Comparison of ENCODE assay signal across 26 cellular contexts in genomic region chr17:18102640-18103039, GRCh38. TPM values are rescaled to one million over a fixed set of nuclear protein-coding genes. Genes with fewer than 3 reads are reported as not detected.
DNase-seq lines count a peak whose midpoint lies in the region; ATAC-seq and TF ChIP-seq lines count a peak whose summit lies in the region.
"Had no signal": no experiment of that assay in that cellular context is flagged by ENCODE, and none has a peak within 500 bp of the region (broad histone marks: within the 10 kb centered on the region; RNA-seq: fewer than 3 reads in every experiment).

No MANE protein-coding gene starts in this region.

- no peak overlapping the region for H3K4me3 ChIP-seq in BLaER1
- H3K4me3 ChIP-seq in Karpas-422 (ENCODE audit: low read length), result no peak overlapping the region
- no peak overlapping the region for H3K4me3 ChIP-seq in mesenchymal stem cell (ENCODE audit: insufficient read depth in 1 of 2, low read depth in 1 of 2, low read length in 2 of 2)
- H3K4me3 ChIP-seq: breast epithelium, coronary artery, PC-9, right atrium auricular region, upper lobe of right lung had no signal

- ATAC-seq in GM19351 (IDR thresholded peaks at IDR 0.05; ENCODE audit: unreplicated experiment), result no peak
- ATAC-seq: activated T-cell treated with anti-CD3 and anti-CD28 coated beads, Interleukin-2, amount 50 U/mL, for 72 hours; natural killer cell treated with Interleukin-12 subunit alpha and Interleukin-12 subunit beta and Interleukin-15 and Interleukin-18, amount 100 ng/mL, for 72 hours; upper lobe of right lung had no signal

- no peak overlapping the region for H2AK5ac ChIP-seq in mesenchymal stem cell (ENCODE audit: low read length, severe bottlenecking)

- H3K18ac ChIP-seq in mesenchymal stem cell (ENCODE audit: low read depth in 1 of 2, low read length in 2 of 2), result no peak overlapping the region

- no peaks in the 10 kb centered on the region for H3K79me2 ChIP-seq in Karpas-422 (ENCODE audit: low read length)

- DNase-seq in Karpas-422, result peak; percentile 54
- DNase-seq in SKM-1 (lab: John Stamatoyannopoulos, UW; ENCODE audit: unreplicated experiment), result peak; percentile 24
- DNase-seq in germinal center (ENCODE audit: low spot score), result peak; percentile 57
- no peak for DNase-seq in activated T-cell treated with anti-CD3 and anti-CD28 coated beads, Interleukin-2, amount 50 U/mL, for 1 hour
- no peak for DNase-seq in mesenchymal stem cell
- no peak for DNase-seq in HFFc6
- DNase-seq: activated CD4-positive, alpha-beta T cell treated with anti-CD3 and anti-CD28 coated beads for 1 hour; activated naive CD4-positive, alpha-beta T cell treated with anti-CD3 and anti-CD28 coated beads for 36 hours; activated T-cell treated with anti-CD3 and anti-CD28 coated beads, Interleukin-2, amount 50 U/mL, for 72 hours; amniotic stem cell; Calu3; EL; glutamatergic neuron; NCI-H1048; NCI-H2029; NCI-H226; NCI-H774; PC-9; upper lobe of right lung had no signal

- H3K9me3 Mint-ChIP-seq in HFFc6, result no peaks in the 10 kb centered on the region
- H3K9me3 Mint-ChIP-seq: activated naive CD4-positive, alpha-beta T cell treated with anti-CD3 and anti-CD28 coated beads for 36 hours; activated T-cell treated with anti-CD3 and anti-CD28 coated beads, Interleukin-2, amount 50 U/mL, for 72 hours; natural killer cell treated with Interleukin-12 subunit alpha and Interleukin-12 subunit beta and Interleukin-15 and Interleukin-18, amount 100 ng/mL, for 72 hours; T-helper 2 cell treated with Interferon-gamma antibody and Interleukin-4, amounts not matched to agents 5 μg/mL and 100 μg/mL, for 36 hours had no signal

- no peaks in the 10 kb centered on the region for H3K9me2 ChIP-seq in Karpas-422 (replicated peaks; ENCODE audit: insufficient read depth, low read length)

- H4K91ac ChIP-seq in mesenchymal stem cell (ENCODE audit: low read length), result no peak overlapping the region

- H3K14ac ChIP-seq in mesenchymal stem cell (ENCODE audit: low read length in 2 of 2), result no peak overlapping the region

- H4K20me1 ChIP-seq in BLaER1, result peaks cover 52% of the 10 kb centered on the region
- H4K20me1 ChIP-seq in Karpas-422 (ENCODE audit: insufficient read depth, low read depth, low read length), result 0 out of 2 replicates have a peak, but pooled peaks cover 3% of the 10 kb centered on the region

- peaks cover 72% of the 10 kb centered on the region for H3K36me3 ChIP-seq in BLaER1
- peaks cover 12% of the 10 kb centered on the region for H3K36me3 ChIP-seq in Karpas-422 (ENCODE audit: insufficient read depth, low read length)
- peaks cover 81 to 93% of the 10 kb centered on the region in 2 experiments for H3K36me3 ChIP-seq in mesenchymal stem cell (ENCODE audit: control insufficient read depth in 1 of 2, insufficient read depth in 2 of 2, low read depth in 1 of 2, low read length in 2 of 2)

- H3K27ac Mint-ChIP-seq in HFFc6, result no peak overlapping the region
- H3K27ac Mint-ChIP-seq: activated naive CD4-positive, alpha-beta T cell treated with anti-CD3 and anti-CD28 coated beads for 36 hours; activated T-cell treated with anti-CD3 and anti-CD28 coated beads, Interleukin-2, amount 50 U/mL, for 72 hours; natural killer cell treated with Interleukin-12 subunit alpha and Interleukin-12 subunit beta and Interleukin-15 and Interleukin-18, amount 100 ng/mL, for 72 hours; T-helper 2 cell treated with Interferon-gamma antibody and Interleukin-4, amounts not matched to agents 5 μg/mL and 100 μg/mL, for 36 hours had no signal

- no peaks in the 10 kb centered on the region; the same call in none of the 2 replicates for H3K27me3 Mint-ChIP-seq in HFFc6 (ENCODE audit: insufficient read depth)
- H3K27me3 Mint-ChIP-seq: natural killer cell treated with Interleukin-12 subunit alpha and Interleukin-12 subunit beta and Interleukin-15 and Interleukin-18, amount 100 ng/mL, for 72 hours had no signal

- no peaks in the 10 kb centered on the region for H3K4me1 Mint-ChIP-seq in HFFc6 (ENCODE audit: low read depth)

- no peak overlapping the region for H3K4ac ChIP-seq in mesenchymal stem cell (ENCODE audit: low read depth in 1 of 2, low read length in 2 of 2)

- peaks cover 16% of the 10 kb centered on the region for H3K79me1 ChIP-seq in mesenchymal stem cell (replicated peaks; ENCODE audit: low read length, poor library complexity, severe bottlenecking)

- no peak overlapping the region for H2BK15ac ChIP-seq in mesenchymal stem cell (ENCODE audit: low read depth, poor library complexity, severe bottlenecking)

- H2BK120ac ChIP-seq in mesenchymal stem cell (ENCODE audit: low read depth, low read length), result no peak overlapping the region

- no peak overlapping the region for H2BK5ac ChIP-seq in mesenchymal stem cell (ENCODE audit: low read depth, low read length, poor library complexity, severe bottlenecking)

- peak overlapping the region; percentile 86 for H3K4me2 ChIP-seq in BLaER1
- no peak overlapping the region for H3K4me2 ChIP-seq in Karpas-422 (ENCODE audit: low read depth, low read length, poor library complexity, severe bottlenecking)
- no peak overlapping the region for H3K4me2 ChIP-seq in mesenchymal stem cell (ENCODE audit: low read length, poor library complexity, severe bottlenecking)
- H3K4me2 ChIP-seq: PC-9 had no signal

- H3K9me3 ChIP-seq in BLaER1 (no peaks in the 10 kb centered on the region), Karpas-422 (ENCODE audit: low read length) (no peaks in the 10 kb centered on the region), mesenchymal stem cell (ENCODE audit: control insufficient read depth, low read length) (no peaks in the 10 kb centered on the region)
- H3K9me3 ChIP-seq: breast epithelium, right atrium auricular region, upper lobe of right lung had no signal

- H2AFZ ChIP-seq in Karpas-422 (ENCODE audit: low read length), result no peak overlapping the region
- H2AFZ ChIP-seq in mesenchymal stem cell (ENCODE audit: low read depth, low read length), result no peak overlapping the region
- H2AFZ ChIP-seq: PC-9 had no signal

- H3K27ac ChIP-seq in BLaER1 (peak overlapping the region; percentile 74), Karpas-422 (ENCODE audit: low read length) (no peak overlapping the region), mesenchymal stem cell (ENCODE audit: low read length, poor library complexity, severe bottlenecking) (no peak overlapping the region)
- H3K27ac ChIP-seq: breast epithelium, coronary artery, PC-9, right atrium auricular region, upper lobe of right lung had no signal

- H3K4me1 ChIP-seq in BLaER1 (peaks cover 64% of the 10 kb centered on the region), Karpas-422 (ENCODE audit: low read length) (no peaks in the 10 kb centered on the region), mesenchymal stem cell (ENCODE audit: control insufficient read depth, insufficient read depth, low read depth, low read length) (peaks cover 2% of the 10 kb centered on the region)
- H3K4me1 ChIP-seq: breast epithelium, right atrium auricular region, upper lobe of right lung had no signal

- TF ChIP-seq CTCF in HFFc6 (IDR thresholded peaks at IDR 0.05), result no peak

- H3K23ac ChIP-seq in mesenchymal stem cell (ENCODE audit: low read length in 2 of 2), result no peak overlapping the region

- H3K4me3 Mint-ChIP-seq in HFFc6, result no peak overlapping the region
- H3K4me3 Mint-ChIP-seq: activated naive CD4-positive, alpha-beta T cell treated with anti-CD3 and anti-CD28 coated beads for 36 hours; activated T-cell treated with anti-CD3 and anti-CD28 coated beads, Interleukin-2, amount 50 U/mL, for 72 hours; natural killer cell treated with Interleukin-12 subunit alpha and Interleukin-12 subunit beta and Interleukin-15 and Interleukin-18, amount 100 ng/mL, for 72 hours; T-helper 2 cell treated with Interferon-gamma antibody and Interleukin-4, amounts not matched to agents 5 μg/mL and 100 μg/mL, for 36 hours had no signal

- H2BK12ac ChIP-seq in mesenchymal stem cell (ENCODE audit: low read length in 2 of 2), result no peak overlapping the region

- no peak overlapping the region for H4K8ac ChIP-seq in mesenchymal stem cell (ENCODE audit: low read length)

- H3K27me3 ChIP-seq in BLaER1 (no peaks in the 10 kb centered on the region), Karpas-422 (ENCODE audit: low read length) (no peaks in the 10 kb centered on the region), mesenchymal stem cell (ENCODE audit: control insufficient read depth in 1 of 2, insufficient read depth in 1 of 2, low read length in 2 of 2) (no peaks in the 10 kb centered on the region)
- H3K27me3 ChIP-seq: breast epithelium, right atrium auricular region, upper lobe of right lung had no signal

- H3K9ac ChIP-seq in BLaER1 (peak overlapping the region; percentile 56), Karpas-422 (ENCODE audit: low read length) (no peak overlapping the region), mesenchymal stem cell (ENCODE audit: low read length) (no peak overlapping the region)

- H3K36me3 Mint-ChIP-seq in HFFc6 (ENCODE audit: low read depth), result no peaks in the 10 kb centered on the region; the same call in 1 of the 2 replicates
- H3K36me3 Mint-ChIP-seq: natural killer cell treated with Interleukin-12 subunit alpha and Interleukin-12 subunit beta and Interleukin-15 and Interleukin-18, amount 100 ng/mL, for 72 hours had no signal

- over 99% methylated on average over 3 of the region's 3 CpGs for WGBS in mesenchymal stem cell

RNA-seq across cellular contexts. Expression of gene MYO15A, which starts 5.9 kb away (rescaled TPM):
- 0.11 and 1.3 TPM in 2 replicates for total RNA-seq in Karpas-422 (2014; rRNA removed; shearing (Covaris generic); ENCODE audit: low replicate concordance)
- 0.29 TPM for polyA plus RNA-seq in mesenchymal stem cell (2013, experiment 1 of 2)
- 0.22 TPM for polyA plus RNA-seq in mesenchymal stem cell (2013, experiment 2 of 2)
- total RNA-seq in HFFc6 (2021; fragmentation: NEBNext Ultra II Directional; extraction: Animal tissue kit (Norgen Biotek cat#: 25700)), result under 1 TPM in 4 of 6 experiments, not detected in 2; 0.12 to 0.20 (median 0.16) TPM

RNA-seq across cellular contexts. Expression of gene DRG2, which starts 14.9 kb away (rescaled TPM):
- 21.5 and 26.3 TPM in 2 replicates for total RNA-seq in Karpas-422 (2014; rRNA removed; shearing (Covaris generic); ENCODE audit: low replicate concordance)
- polyA plus RNA-seq in mesenchymal stem cell (2013, experiment 1 of 2), result 25.6 TPM
- 26.0 TPM for polyA plus RNA-seq in mesenchymal stem cell (2013, experiment 2 of 2)
- 10 to 100 TPM; 30.6 to 38.1 (median 33.7) TPM for total RNA-seq in HFFc6 (2021; fragmentation: NEBNext Ultra II Directional; extraction: Animal tissue kit (Norgen Biotek cat#: 25700))

Comparison
In these comparisons a context has a peak if more than half of its experiments do, and no peak if none do; other contexts are left out.
1. DNase-seq: peak in Karpas-422 (single experiment), SKM-1 (single experiment) and germinal center (single experiment); none in activated T-cell treated with anti-CD3 and anti-CD28 coated beads, Interleukin-2, amount 50 U/mL, for 1 hour (single experiment), mesenchymal stem cell (single experiment) and HFFc6 (single experiment).